ENCODE assay signal across 8 cellular contexts in genomic region chr11:119108151-119108856, GRCh38. TPM values are rescaled to one million over a fixed set of nuclear protein-coding genes. Genes with fewer than 3 reads are reported as not detected.
DNase-seq lines count a peak whose midpoint lies in the region; ATAC-seq and TF ChIP-seq lines count a peak whose summit lies in the region.

No MANE protein-coding gene starts in this region.

- peak overlapping the region; percentile 78 for H3K9ac ChIP-seq in mucosa of rectum (ENCODE audit: low read depth in 1 of 2, low read length in 2 of 2)

- TF ChIP-seq CTCF in dorsolateral prefrontal cortex (IDR thresholded peaks at IDR 0.05 in 54 of 56, conservative IDR thresholded peaks at IDR 0.05 in 2 of 56; ENCODE audit: low read depth in 1 of 56, partially characterized antibody in 56 of 56): no peak

- intact Hi-C loops in dorsolateral prefrontal cortex (cut with DNase I): loop anchor here in 1 of 2 donors (10.0 kb wide), 2 partner anchors 96 to 216 kb away; partner anchors contain the start of gene CBL

- ATAC-seq in T-cell (replicated peaks in 1 of 4) (peak; percentile 24 to 43 (median 31)), GM21619 (IDR thresholded peaks at IDR 0.05; ENCODE audit: unreplicated experiment) (no peak)

- H3K4me1 ChIP-seq in mucosa of rectum (ENCODE audit: control insufficient read depth in 2 of 2, insufficient read depth in 2 of 2, low read length in 2 of 2): peaks cover 15 to 26% of the 10 kb centered on the region in 2 donors

- H3K27me3 ChIP-seq in dorsolateral prefrontal cortex (no peaks in the 10 kb centered on the region), mucosa of rectum (ENCODE audit: control insufficient read depth in 2 of 2, insufficient read depth in 2 of 2, low read length in 2 of 2) (no peaks in the 10 kb centered on the region)

- no peaks in the 10 kb centered on the region for H3K27me3 Mint-ChIP-seq in T-cell

- peaks cover 22% of the 10 kb centered on the region for H3K36me3 Mint-ChIP-seq in T-cell

- H3K27ac ChIP-seq in dorsolateral prefrontal cortex: peak overlapping the region in 54 of 59 donors; percentile 19 to 95 (median 87)
- H3K27ac ChIP-seq in mucosa of rectum (ENCODE audit: low read depth in 2 of 2, low read length in 2 of 2): peak overlapping the region; percentile 78 to 79

- CTCF ChIA-PET in T-cell (lab: Charles Lee): interaction anchor here in 1 of 2 donors (0.7 kb wide), 1 partner anchor 13 kb away, joined by 3 read pairs; the partner anchor contains the start of gene HINFP

- peak overlapping the region; percentile 65 to 100 (median 95) for H3K4me3 ChIP-seq in dorsolateral prefrontal cortex
- H3K4me3 ChIP-seq in mucosa of rectum (ENCODE audit: low read length in 2 of 2): peak overlapping the region; percentile 80 to 89

- H3K9me3 Mint-ChIP-seq in T-cell: no peaks in the 10 kb centered on the region

- H3K4me1 Mint-ChIP-seq in T-cell: peaks cover 46 to 53% (median 47%) of the 10 kb centered on the region in 3 donors

- peak overlapping the region; percentile 81 to 94 (median 92) for H3K4me3 Mint-ChIP-seq in T-cell

- peaks cover 25 to 33% of the 10 kb centered on the region in 2 donors for H3K36me3 ChIP-seq in mucosa of rectum (ENCODE audit: control insufficient read depth in 2 of 2, insufficient read depth in 2 of 2, low read length in 2 of 2)

- peak overlapping the region; percentile 86 to 89 for H3K27ac Mint-ChIP-seq in T-cell

- POLR2A ChIA-PET in T-cell (lab: Charles Lee): no interaction called here

- no peaks in the 10 kb centered on the region for H3K9me3 ChIP-seq in mucosa of rectum (ENCODE audit: control insufficient read depth in 2 of 2, low read length in 2 of 2)

- DNase-seq in NCI-H524 (lab: John Stamatoyannopoulos, UW) (peak; percentile 23 to 60), NCI-H524 treated with DMSO at 0.1 percent for 48 hours (lab: John Stamatoyannopoulos, UW) (no peak), HuH-7.5 (ENCODE audit: low spot score) (peak; percentile 49), T-cell (peak in 14 of 34 experiments; percentile 9 to 47 (median 30)), dorsolateral prefrontal cortex (peak in 4 of 10 donors; percentile 23 to 61 (median 40))
- DNase-seq in activated CD4-positive, CD25-positive, alpha-beta regulatory T cell (lab: John Stamatoyannopoulos, UW): no peak

RNA-seq across cellular contexts. Expression of gene C2CD2L, which starts 1.2 kb away (rescaled TPM):
- 10 to 100 TPM; 18.9 to 36.4 (median 30.6) TPM for total RNA-seq in T-cell
- 10 to 100 TPM; 26.6 to 76.4 (median 50.5) TPM for total RNA-seq in dorsolateral prefrontal cortex

RNA-seq across cellular contexts. Expression of gene DPAGT1, which starts 6.7 kb away (rescaled TPM):
- 10 to 100 TPM; 21.7 to 54.2 (median 43.9) TPM for total RNA-seq in T-cell
- total RNA-seq in dorsolateral prefrontal cortex: 10 to 100 TPM; 18.3 to 47.3 (median 30.8) TPM

RNA-seq across cellular contexts. Expression of gene HINFP, which starts 13.1 kb away (rescaled TPM):
- 10 to 100 TPM; 30.0 to 68.5 (median 56.7) TPM for total RNA-seq in T-cell
- 10 to 100 TPM; 29.8 to 70.5 (median 47.9) TPM for total RNA-seq in dorsolateral prefrontal cortex

RNA-seq across cellular contexts. Expression of gene HMBS, which starts 23.6 kb away (rescaled TPM):
- total RNA-seq in T-cell (10 to 100 TPM in 3 of 5 donors, 1 to 10 TPM in 2; 6.7 to 17.8 (median 12.3) TPM), dorsolateral prefrontal cortex (10 to 100 TPM in 95 of 120 experiments, 1 to 10 TPM in 25; 6.8 to 18.6 (median 12.6) TPM)

RNA-seq across cellular contexts. Expression of gene ABCG4, which starts 40.5 kb away (rescaled TPM):
- total RNA-seq in T-cell (under 1 TPM in 1 of 5 donors, not detected in 4; 0.09 TPM), dorsolateral prefrontal cortex (10 to 100 TPM in 116 of 120 experiments, 1 to 10 TPM in 4; 5.2 to 31.5 (median 18.1) TPM)

Comparison
In these comparisons a context has a peak if more than half of its experiments do, and no peak if none do; other contexts are left out.
1. DNase-seq: peak in NCI-H524 (2 of 2) and HuH-7.5 (single experiment); none in NCI-H524 treated with DMSO at 0.1 percent for 48 hours (single experiment) and activated CD4-positive, CD25-positive, alpha-beta regulatory T cell (0 of 4).